Comparison of ENCODE assay signal across 9 cellular contexts in the genomic region with DNA sequence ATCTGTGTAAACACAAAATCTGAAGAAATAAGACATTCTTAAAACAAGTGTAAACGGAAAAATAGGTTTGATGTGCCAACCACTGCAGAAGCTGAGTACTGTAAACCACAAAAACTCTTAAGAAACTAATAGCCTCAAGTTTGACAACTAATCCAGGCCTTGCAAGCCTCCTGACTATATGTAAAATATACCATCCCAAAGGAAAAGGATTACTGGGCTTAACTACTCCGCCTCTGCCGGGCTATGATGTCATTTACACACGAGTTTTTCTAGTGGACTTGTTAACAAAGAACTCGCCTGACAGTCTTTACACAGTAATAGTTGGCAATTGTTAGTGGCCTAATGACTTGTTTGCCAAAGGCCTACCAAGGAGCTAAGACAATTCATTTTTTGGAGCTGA. TPM values are rescaled to one million over a fixed set of nuclear protein-coding genes. Genes with fewer than 3 reads are reported as not detected.
DNase-seq lines count a peak whose midpoint lies in the region; FAIRE-seq and TF ChIP-seq lines count a peak whose summit lies in the region.
"Had no signal": no experiment of that assay in that cellular context is flagged by ENCODE, and none has a peak within 500 bp of the region (broad histone marks: within the 10 kb centered on the region; RNA-seq: fewer than 3 reads in every experiment).

No MANE protein-coding gene starts in this region.

- H3K14ac ChIP-seq in mesenchymal stem cell (ENCODE audit: low read length in 2 of 2) = no peak overlapping the region

- H3K4me2 ChIP-seq in mesenchymal stem cell (ENCODE audit: low read length, poor library complexity, severe bottlenecking) = peak overlapping the region; percentile 84

- H3K9me3 ChIP-seq in mesenchymal stem cell (ENCODE audit: control insufficient read depth, low read length) (no peaks in the 10 kb centered on the region), uterus (no peaks in the 10 kb centered on the region)

- no peaks in the 10 kb centered on the region for H3K36me3 ChIP-seq in bronchial epithelial cell (ENCODE audit: control insufficient read depth, insufficient read depth, low read length)
- peaks cover 0 to 4% of the 10 kb centered on the region in 2 experiments for H3K36me3 ChIP-seq in mesenchymal stem cell (ENCODE audit: control insufficient read depth in 1 of 2, insufficient read depth in 2 of 2, low read depth in 1 of 2, low read length in 2 of 2)
- no peaks in the 10 kb centered on the region for H3K36me3 ChIP-seq in uterus

- H4K8ac ChIP-seq in mesenchymal stem cell (ENCODE audit: low read length) = no peak overlapping the region

- no peak overlapping the region for H3K4ac ChIP-seq in mesenchymal stem cell (ENCODE audit: low read depth in 1 of 2, low read length in 2 of 2)

- no peak overlapping the region for H2AFZ ChIP-seq in mesenchymal stem cell (ENCODE audit: low read depth, low read length)

- no peak overlapping the region for H4K91ac ChIP-seq in mesenchymal stem cell (ENCODE audit: low read length)

- no peak overlapping the region for H2BK15ac ChIP-seq in mesenchymal stem cell (ENCODE audit: low read depth, poor library complexity, severe bottlenecking)

- peak overlapping the region; percentile 26 for H3K27ac ChIP-seq in mesenchymal stem cell (ENCODE audit: low read length, poor library complexity, severe bottlenecking)
- peak overlapping the region in 1 of 2 donors; percentile 99 for H3K27ac ChIP-seq in uterus

- peak overlapping the region; percentile 93 for H3K9ac ChIP-seq in mesenchymal stem cell (ENCODE audit: low read length)

- H3K27me3 ChIP-seq in bronchial epithelial cell (ENCODE audit: control insufficient read depth, insufficient read depth, low read length) (no peaks in the 10 kb centered on the region), mesenchymal stem cell (ENCODE audit: control insufficient read depth in 1 of 2, insufficient read depth in 1 of 2, low read length in 2 of 2) (no peaks in the 10 kb centered on the region), uterus (no peaks in the 10 kb centered on the region)

- H2BK120ac ChIP-seq in mesenchymal stem cell (ENCODE audit: low read depth, low read length) = no peak overlapping the region

- no peak overlapping the region for H2AK5ac ChIP-seq in mesenchymal stem cell (ENCODE audit: low read length, severe bottlenecking)

- WGBS in mesenchymal stem cell = 1% methylated on average over 5 of the region's 5 CpGs

- no peak overlapping the region for H3K18ac ChIP-seq in mesenchymal stem cell (ENCODE audit: low read depth in 1 of 2, low read length in 2 of 2)

- TF ChIP-seq POLR2A in uterus (IDR thresholded peaks at IDR 0.05) = no peak

- H2BK12ac ChIP-seq in mesenchymal stem cell (ENCODE audit: low read length in 2 of 2) = no peak overlapping the region

- H3K79me1 ChIP-seq in mesenchymal stem cell (replicated peaks; ENCODE audit: low read length, poor library complexity, severe bottlenecking) = peaks cover 7% of the 10 kb centered on the region

- FAIRE-seq in bronchial epithelial cell (lab: Jason Lieb, UNC) = no peak
- FAIRE-seq: A204.1 had no signal

- peak overlapping the region; percentile 87 for H3K4me3 ChIP-seq in bronchial epithelial cell (ENCODE audit: low read depth, low read length)
- H3K4me3 ChIP-seq in mesenchymal stem cell (ENCODE audit: insufficient read depth in 1 of 2, low read depth in 1 of 2, low read length in 2 of 2) = peak overlapping the region in 1 of 2 experiments; percentile 83
- H3K4me3 ChIP-seq in uterus = peak overlapping the region; percentile 56 to 93

- H2BK5ac ChIP-seq in mesenchymal stem cell (ENCODE audit: low read depth, low read length, poor library complexity, severe bottlenecking) = no peak overlapping the region

- intact Hi-C loops in uterus (cut with DNase I; ENCODE audit: low total_unique reads) = no loop called here

- H3K4me1 ChIP-seq in mesenchymal stem cell (ENCODE audit: control insufficient read depth, insufficient read depth, low read depth, low read length) (peaks cover 5% of the 10 kb centered on the region), uterus (peaks cover 0 to 7% of the 10 kb centered on the region in 2 donors)

- TF ChIP-seq CTCF in bronchial epithelial cell (IDR thresholded peaks at IDR 0.05; ENCODE audit: insufficient read depth, low read length, severe bottlenecking) (no peak), uterus (IDR thresholded peaks at IDR 0.05) (no peak)

- H3K23ac ChIP-seq in mesenchymal stem cell (ENCODE audit: low read length in 2 of 2) = no peak overlapping the region

- peak; percentile 24 for DNase-seq in DMS 273 (lab: John Stamatoyannopoulos, UW; ENCODE audit: unreplicated experiment)
- no peak for DNase-seq in DMS 273 treated with DMSO at 0.1 percent for 48 hours (lab: John Stamatoyannopoulos, UW)
- peak; percentile 0 to 36 for DNase-seq in NCI-H2081 (lab: John Stamatoyannopoulos, UW)
- DNase-seq in bronchial epithelial cell (ENCODE audit: low read depth) = peak; percentile 59
- peak; percentile 88 for DNase-seq in mesenchymal stem cell
- DNase-seq in uterus = no peak
- no peak for DNase-seq in ureter (ENCODE audit: low spot score)
- DNase-seq in occipital lobe (lab: John Stamatoyannopoulos, UW) = no peak

RNA-seq across cellular contexts. Expression of a gene that starts 2.1 kb away (rescaled TPM):
- total RNA-seq in bronchial epithelial cell = 134 and 197 TPM in 2 replicates
- polyA plus RNA-seq in mesenchymal stem cell (2013, experiment 1 of 2) = 87.3 TPM
- polyA plus RNA-seq in mesenchymal stem cell (2013, experiment 2 of 2) = 89.5 TPM
- total RNA-seq in uterus = 100 to 1,000 TPM in 3 of 4 donors, 10 to 100 TPM in 1; 84.0 to 156 (median 106) TPM
- 88.1 TPM for total RNA-seq in ureter
- 145 TPM for total RNA-seq in occipital lobe

Comparison
In these comparisons a context has a peak if more than half of its experiments do, and no peak if none do; other contexts are left out.
1. DNase-seq: peak in DMS 273 (single experiment), NCI-H2081 (2 of 2), bronchial epithelial cell (single experiment) and mesenchymal stem cell (single experiment); none in DMS 273 treated with DMSO at 0.1 percent for 48 hours (single experiment), uterus (0 of 2), ureter (single experiment) and occipital lobe (single experiment).